In the genomic region with DNA sequence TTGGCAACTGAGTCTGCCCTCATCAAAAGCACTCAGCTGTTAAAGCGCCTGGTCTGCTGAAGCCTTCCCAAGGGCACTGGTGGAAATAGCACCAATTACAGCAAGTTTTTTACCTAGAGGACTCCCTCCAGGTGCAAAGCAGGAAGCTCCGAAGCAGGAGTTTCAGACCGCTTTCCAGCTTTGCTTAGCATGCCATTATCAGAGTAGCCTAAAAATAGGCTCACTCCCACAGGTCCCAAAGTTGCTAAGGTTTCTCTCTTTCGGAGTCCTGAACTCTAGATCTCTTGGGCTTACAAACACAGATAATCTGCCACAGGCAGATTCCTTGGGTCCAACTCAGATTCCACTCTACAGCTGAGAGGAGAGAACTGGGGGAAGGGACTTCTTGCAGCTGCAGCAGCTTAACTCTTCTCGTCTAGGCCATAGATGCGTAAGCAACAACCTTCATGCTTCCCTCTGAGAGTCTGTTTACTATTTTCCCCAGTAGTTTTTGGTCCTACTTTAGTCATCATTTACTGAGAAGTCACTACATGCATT, we compare ENCODE assay signal across 18 cellular contexts. TPM values are rescaled to one million over a fixed set of nuclear protein-coding genes. Genes with fewer than 3 reads are reported as not detected.
A peak's percentile ranks its signal among the peaks of the same experiment; 100 is the strongest.
DNase-seq lines count a peak whose midpoint lies in the region; ATAC-seq lines count a peak whose summit lies in the region.
"Had no signal": no experiment of that assay in that cellular context is flagged by ENCODE, and none has a peak within 500 bp of the region (broad histone marks: within the 10 kb centered on the region; RNA-seq: fewer than 3 reads in every experiment).

No MANE protein-coding gene starts in this region.

- ATAC-seq in T-helper 17 cell = no peak
- ATAC-seq: CD8-positive, alpha-beta T cell had no signal

- H3K14ac ChIP-seq in trophoblast cell (ENCODE audit: low read length) = no peak overlapping the region

- no peak overlapping the region for H3K27ac ChIP-seq in trophoblast cell (ENCODE audit: low read depth, low read length)
- H3K27ac ChIP-seq: HL-60 had no signal

- H3K79me1 ChIP-seq in trophoblast cell (ENCODE audit: low read length) = no peaks in the 10 kb centered on the region

- no peak overlapping the region for H2AK5ac ChIP-seq in trophoblast cell (ENCODE audit: low read length)

- peaks cover 0 to 7% of the 10 kb centered on the region in 2 experiments for H3K4me1 ChIP-seq in trophoblast cell (ENCODE audit: control insufficient read depth in 1 of 2, insufficient read depth in 2 of 2, low read length in 2 of 2)

- H2BK5ac ChIP-seq in trophoblast cell (ENCODE audit: low read depth, low read length, poor library complexity) = no peak overlapping the region

- H3K4ac ChIP-seq in trophoblast cell (ENCODE audit: low read depth, low read length) = no peak overlapping the region

- no peak overlapping the region for H3K4me3 ChIP-seq in trophoblast cell (ENCODE audit: low read depth, low read length)

- H2AFZ ChIP-seq in trophoblast cell (ENCODE audit: insufficient read depth, low read length, poor library complexity) = no peak overlapping the region

- H3K18ac ChIP-seq in trophoblast cell (ENCODE audit: low read length) = no peak overlapping the region

- peak; percentile 37 for DNase-seq in ELF-1 (ENCODE audit: low read depth, low spot score)
- peak; percentile 7 for DNase-seq in RPMI8226
- peak; percentile 12 for DNase-seq in iris pigment epithelial cell (ENCODE audit: low read depth)
- DNase-seq in trophoblast cell = peak; percentile 59 to 74
- no peak for DNase-seq in T-helper 17 cell
- no peak for DNase-seq in ecto neural progenitor cell (ENCODE audit: low spot score)
- no peak for DNase-seq in ACHN
- DNase-seq: CD8-positive, alpha-beta T cell; COR-L47; DMS153; DMS79 treated with DMSO at 0.1 percent for 48 hours; EL; GDM1; HCEC 1CT; HFFc6 had no signal

- WGBS in trophoblast cell (ENCODE audit: extremely low coverage, insufficient coverage, insufficient read length) = no CpG with 5 or more reads among the region's 6 CpGs

- H3K9ac ChIP-seq in trophoblast cell (ENCODE audit: low read length) = no peak overlapping the region

- H3K36me3 ChIP-seq in trophoblast cell (ENCODE audit: control insufficient read depth in 1 of 2, insufficient read depth in 2 of 2, low read length in 2 of 2) = no peaks in the 10 kb centered on the region

- H4K91ac ChIP-seq in trophoblast cell (ENCODE audit: low read depth, low read length) = no peak overlapping the region

- no peak overlapping the region for H4K12ac ChIP-seq in trophoblast cell (ENCODE audit: low read depth, low read length)

- H3K27ac Mint-ChIP-seq in T-helper 17 cell = no peak overlapping the region
- H3K27ac Mint-ChIP-seq: CD14-positive monocyte; CD8-positive, alpha-beta T cell; HFFc6 had no signal

- no peaks in the 10 kb centered on the region for H3K9me3 ChIP-seq in trophoblast cell (ENCODE audit: insufficient read depth, low read depth, low read length)
- no peaks in the 10 kb centered on the region for H3K9me3 ChIP-seq in T-helper 17 cell (ENCODE audit: control insufficient read depth, low read length, poor library complexity, severe bottlenecking)

- in situ Hi-C loops in ACHN (cut with HindIII; ENCODE audit: low pct_ligation_motif_present, low pct_unique_long_range_greater_than_20kb, low sequenced_read_pairs) = no loop called here

- no peak overlapping the region for H2BK120ac ChIP-seq in trophoblast cell (ENCODE audit: insufficient read depth, low read length, poor library complexity)

- H3K4me3 Mint-ChIP-seq in T-helper 17 cell = no peak overlapping the region
- H3K4me3 Mint-ChIP-seq: CD14-positive monocyte; CD8-positive, alpha-beta T cell; HFFc6 had no signal

- no peak overlapping the region for H3K23ac ChIP-seq in trophoblast cell (ENCODE audit: low read length)

- no peaks in the 10 kb centered on the region for H3K27me3 ChIP-seq in trophoblast cell (ENCODE audit: insufficient read depth, low read length)

- no peak overlapping the region for H2BK12ac ChIP-seq in trophoblast cell (ENCODE audit: low read length)

- peaks cover 15% of the 10 kb centered on the region for H3K27me3 Mint-ChIP-seq in T-helper 17 cell

- no peaks in the 10 kb centered on the region for H3K4me1 Mint-ChIP-seq in T-helper 17 cell

- peaks cover under 1% of the 10 kb centered on the region for H3K36me3 Mint-ChIP-seq in T-helper 17 cell (ENCODE audit: low read depth)
- H3K36me3 Mint-ChIP-seq: CD14-positive monocyte; CD8-positive, alpha-beta T cell had no signal

- H4K8ac ChIP-seq in trophoblast cell (ENCODE audit: low read depth, low read length) = no peak overlapping the region

- no peaks in the 10 kb centered on the region for H3K79me2 ChIP-seq in trophoblast cell (ENCODE audit: control insufficient read depth, insufficient read depth, low read length, poor library complexity)

- no peak overlapping the region for H3K4me2 ChIP-seq in trophoblast cell (ENCODE audit: low read length)

RNA-seq across cellular contexts. Expression of gene ZMYND12, which starts 22.4 kb away (rescaled TPM):
- 0.10 and 0.11 TPM in 2 replicates for polyA plus RNA-seq in trophoblast cell (2013)
- 1 to 10 TPM in 1 of 2 donors, under 1 TPM in 1; 0.68 to 1.6 TPM for total RNA-seq in T-helper 17 cell

RNA-seq across cellular contexts. Expression of gene PPCS, which starts 23.0 kb away (rescaled TPM):
- polyA plus RNA-seq in trophoblast cell (2013) = 33.4 and 33.9 TPM in 2 replicates
- total RNA-seq in T-helper 17 cell = 10 to 100 TPM; 42.9 to 45.3 TPM

RNA-seq across cellular contexts. Expression of gene CCDC30, which starts 29.7 kb away (rescaled TPM):
- polyA plus RNA-seq in trophoblast cell (2013) = 1.1 and 1.6 TPM in 2 replicates
- 1 to 10 TPM; 2.9 to 3.9 TPM for total RNA-seq in T-helper 17 cell

RNA-seq across cellular contexts. Expression of gene RIMKLA, which starts 52.8 kb away (rescaled TPM):
- polyA plus RNA-seq in trophoblast cell (2013) = 0.08 and 0.12 TPM in 2 replicates
- under 1 TPM; 0.07 to 0.23 TPM for total RNA-seq in T-helper 17 cell
- total RNA-seq: HFFc6 had no signal
- polyA plus RNA-seq: AG04450, CD14-positive monocyte had no signal

Comparison
In these comparisons a context has a peak if more than half of its experiments do, and no peak if none do; other contexts are left out.
1. DNase-seq: peak in ELF-1 (single experiment), RPMI8226 (single experiment), iris pigment epithelial cell (single experiment) and trophoblast cell (2 of 2); none in T-helper 17 cell (0 of 3), ecto neural progenitor cell (single experiment) and ACHN (single experiment).